25 cellular contexts compared by ENCODE assay signal in the genomic region with DNA sequence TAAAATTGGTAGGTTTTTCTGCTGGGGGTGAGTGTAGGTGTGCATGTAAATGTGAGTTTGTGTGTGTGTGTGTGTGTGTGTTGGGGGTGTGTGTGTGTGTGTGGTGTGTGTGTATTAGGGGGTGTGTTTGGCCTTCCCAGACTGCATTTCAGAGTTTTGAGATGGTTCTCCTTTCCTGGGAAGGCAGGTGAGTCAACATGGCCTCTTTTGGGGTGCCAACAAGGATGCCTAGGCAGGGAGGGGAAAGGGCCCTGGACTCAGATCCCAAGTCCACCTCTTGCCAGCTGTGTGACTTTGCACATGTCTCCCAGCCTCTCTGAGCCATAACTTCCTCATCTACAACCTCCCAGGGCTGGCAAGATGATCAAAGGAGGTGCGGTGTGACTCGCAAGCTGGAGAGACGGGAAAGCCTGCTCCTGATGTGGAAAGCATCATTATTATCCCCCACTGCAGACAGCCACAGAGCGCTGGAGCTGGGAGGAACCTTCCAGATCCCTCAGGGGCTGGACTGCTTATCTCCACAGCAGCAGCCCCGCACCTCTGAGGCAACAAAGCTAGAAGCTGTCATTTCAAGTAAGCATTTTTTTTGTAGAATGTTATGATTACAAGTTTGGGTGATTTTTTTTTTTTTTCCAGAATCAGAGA.
DNase-seq lines count a peak whose midpoint lies in the region; ATAC-seq, FAIRE-seq and TF ChIP-seq lines count a peak whose summit lies in the region.
"Had no signal": no experiment of that assay in that cellular context is flagged by ENCODE, and none has a peak within 500 bp of the region (broad histone marks: within the 10 kb centered on the region; RNA-seq: fewer than 3 reads in every experiment).

No MANE protein-coding gene starts in this region.

- no peak for ATAC-seq in psoas muscle
- ATAC-seq in stimulated activated naive CD8-positive, alpha-beta T cell treated with anti-CD3 and anti-CD28 coated beads, Interleukin-15, amount 100 ng/mL, for 72 hours, result no peak
- ATAC-seq: natural killer cell had no signal

- POLR2A ChIA-PET in GM10248 (lab: Yijun Ruan, JAX), result no interaction called here

- FAIRE-seq in bronchial epithelial cell (lab: Jason Lieb, UNC) (peak; percentile 18), kidney (lab: Jason Lieb, UNC) (no peak)
- FAIRE-seq: urothelium cell line had no signal

- DNase-seq in AG20443 (ENCODE audit: low spot score) (peak; percentile 48), NCI-H226 (peak; percentile 57), bronchial epithelial cell (ENCODE audit: low read depth) (peak; percentile 49), kidney (peak; percentile 20), psoas muscle (no peak), GM10248 (ENCODE audit: extremely low spot score) (no peak)
- no peak for DNase-seq in stimulated activated naive CD8-positive, alpha-beta T cell treated with anti-CD3 and anti-CD28 coated beads, Interleukin-15, amount 100 ng/mL, for 72 hours
- no peak for DNase-seq in T-helper 2 cell treated with Interferon-gamma antibody and Interleukin-4, amounts not matched to agents 5 μg/mL and 100 μg/mL, for 36 hours (ENCODE audit: low spot score)
- DNase-seq: activated CD4-positive, alpha-beta T cell treated with anti-CD3 and anti-CD28 coated beads, Interleukin-2, amount 10 ng/mL, durations not matched to agents 24 days and 14 days; activated CD8-positive, alpha-beta memory T cell treated with anti-CD3 and anti-CD28 coated beads, Interleukin-2, amount 50 U/mL, for 48 hours; activated gamma-delta T cell; adrenal gland; CD4-positive, alpha-beta T cell; cerebellar nuclear complex; DMS79; esophagus squamous epithelium; GOT3; hypothalamus; kidney glomerular epithelial cell; mesendoderm; natural killer cell; NCI-H1105 treated with DMSO at 0.1 percent for 48 hours; NCI-H2107; NCI-H524 treated with DMSO at 0.1 percent for 48 hours had no signal

- H3K9ac ChIP-seq in kidney (ENCODE audit: low read length in 2 of 2), result no peak overlapping the region

- H3K27me3 Mint-ChIP-seq in stimulated activated naive CD8-positive, alpha-beta T cell treated with anti-CD3 and anti-CD28 coated beads, Interleukin-15, amount 100 ng/mL, for 72 hours, result peaks cover 7% of the 10 kb centered on the region
- no peaks in the 10 kb centered on the region for H3K27me3 Mint-ChIP-seq in T-helper 2 cell treated with Interferon-gamma antibody and Interleukin-4, amounts not matched to agents 5 μg/mL and 100 μg/mL, for 36 hours (ENCODE audit: low read depth)
- H3K27me3 Mint-ChIP-seq: activated CD4-positive, alpha-beta T cell treated with anti-CD3 and anti-CD28 coated beads, Interleukin-2, amount 10 ng/mL, durations not matched to agents 24 days and 14 days; CD4-positive, alpha-beta T cell had no signal

- H3K4me1 Mint-ChIP-seq in stimulated activated naive CD8-positive, alpha-beta T cell treated with anti-CD3 and anti-CD28 coated beads, Interleukin-15, amount 100 ng/mL, for 72 hours, result peaks cover 6% of the 10 kb centered on the region
- H3K4me1 Mint-ChIP-seq in T-helper 2 cell treated with Interferon-gamma antibody and Interleukin-4, amounts not matched to agents 5 μg/mL and 100 μg/mL, for 36 hours (ENCODE audit: low read depth), result peaks cover 2% of the 10 kb centered on the region
- H3K4me1 Mint-ChIP-seq: activated CD4-positive, alpha-beta T cell treated with anti-CD3 and anti-CD28 coated beads, Interleukin-2, amount 10 ng/mL, durations not matched to agents 24 days and 14 days had no signal

- intact Hi-C loops in kidney (cut with DNase I), result loop anchor here (5.0 kb wide), 1 partner anchor 458 kb away; no protein-coding TSS in a partner anchor
- intact Hi-C loops in psoas muscle (cut with DNase I), result loop anchor here in 1 of 2 donors (5.0 kb wide), 1 partner anchor 453 kb away; no protein-coding TSS in a partner anchor

- 70 to 76% (median 71%) methylated on average over 5 of the region's 5 CpGs for whole genome bisulfite sequencing in psoas muscle, 3 donors

- H3K9me3 ChIP-seq in kidney (ENCODE audit: control insufficient read depth in 1 of 2, low read length in 2 of 2), result no peaks in the 10 kb centered on the region
- H3K9me3 ChIP-seq in psoas muscle, result no peaks in the 10 kb centered on the region
- H3K9me3 ChIP-seq: adrenal gland, esophagus squamous epithelium had no signal

- TF ChIP-seq CTCF in bronchial epithelial cell (IDR thresholded peaks at IDR 0.05; ENCODE audit: insufficient read depth, low read length, severe bottlenecking) (no peak), kidney (IDR thresholded peaks at IDR 0.05; ENCODE audit: borderline replicate concordance, extremely low read depth, insufficient read depth) (no peak), psoas muscle (IDR thresholded peaks at IDR 0.05) (no peak), GM10248 (IDR thresholded peaks at IDR 0.05; ENCODE audit: control extremely low read depth, extremely low read depth, low read depth, missing control alignments) (no peak)

- no peaks in the 10 kb centered on the region for H3K9me3 Mint-ChIP-seq in stimulated activated naive CD8-positive, alpha-beta T cell treated with anti-CD3 and anti-CD28 coated beads, Interleukin-15, amount 100 ng/mL, for 72 hours
- H3K9me3 Mint-ChIP-seq in T-helper 2 cell treated with Interferon-gamma antibody and Interleukin-4, amounts not matched to agents 5 μg/mL and 100 μg/mL, for 36 hours, result no peaks in the 10 kb centered on the region
- H3K9me3 Mint-ChIP-seq: activated CD4-positive, alpha-beta T cell treated with anti-CD3 and anti-CD28 coated beads, Interleukin-2, amount 10 ng/mL, durations not matched to agents 24 days and 14 days; CD4-positive, alpha-beta T cell; natural killer cell had no signal

- no peak overlapping the region for H3K27ac ChIP-seq in kidney (ENCODE audit: low read depth in 2 of 2, low read length in 2 of 2)
- no peak overlapping the region for H3K27ac ChIP-seq in psoas muscle
- H3K27ac ChIP-seq: adrenal gland, esophagus squamous epithelium had no signal

- CTCF ChIA-PET in GM10248 (lab: Yijun Ruan, JAX), result interaction anchor here (1.2 to 2.2 kb wide), 3 partner anchors 456 to 473 kb away, joined by 4 to 6 read pairs (median 4); no protein-coding TSS in a partner anchor

- H3K27me3 ChIP-seq in bronchial epithelial cell (ENCODE audit: control insufficient read depth, insufficient read depth, low read length) (no peaks in the 10 kb centered on the region), psoas muscle (ENCODE audit: insufficient read depth in 3 of 3, low read length in 2 of 3) (no peaks in the 10 kb centered on the region)
- H3K27me3 ChIP-seq: adrenal gland, esophagus squamous epithelium had no signal

- H3K4me1 ChIP-seq in kidney (ENCODE audit: control insufficient read depth in 1 of 2, insufficient read depth in 1 of 2, low read depth in 1 of 2, low read length in 2 of 2), result no peaks in the 10 kb centered on the region
- H3K4me1 ChIP-seq in psoas muscle, result no peaks in the 10 kb centered on the region
- H3K4me1 ChIP-seq: adrenal gland, esophagus squamous epithelium had no signal

- peak overlapping the region in 1 of 2 donors; percentile 56 for H3K27ac Mint-ChIP-seq in stimulated activated naive CD8-positive, alpha-beta T cell treated with anti-CD3 and anti-CD28 coated beads, Interleukin-15, amount 100 ng/mL, for 72 hours
- H3K27ac Mint-ChIP-seq in T-helper 2 cell treated with Interferon-gamma antibody and Interleukin-4, amounts not matched to agents 5 μg/mL and 100 μg/mL, for 36 hours, result no peak overlapping the region
- H3K27ac Mint-ChIP-seq: activated CD4-positive, alpha-beta T cell treated with anti-CD3 and anti-CD28 coated beads, Interleukin-2, amount 10 ng/mL, durations not matched to agents 24 days and 14 days; CD4-positive, alpha-beta T cell; natural killer cell had no signal

- H3K4me3 Mint-ChIP-seq in stimulated activated naive CD8-positive, alpha-beta T cell treated with anti-CD3 and anti-CD28 coated beads, Interleukin-15, amount 100 ng/mL, for 72 hours, result no peak overlapping the region
- H3K4me3 Mint-ChIP-seq in T-helper 2 cell treated with Interferon-gamma antibody and Interleukin-4, amounts not matched to agents 5 μg/mL and 100 μg/mL, for 36 hours, result no peak overlapping the region
- H3K4me3 Mint-ChIP-seq: activated CD4-positive, alpha-beta T cell treated with anti-CD3 and anti-CD28 coated beads, Interleukin-2, amount 10 ng/mL, durations not matched to agents 24 days and 14 days; CD4-positive, alpha-beta T cell; natural killer cell had no signal

- H3K36me3 Mint-ChIP-seq in T-helper 2 cell treated with Interferon-gamma antibody and Interleukin-4, amounts not matched to agents 5 μg/mL and 100 μg/mL, for 36 hours (ENCODE audit: low read depth), result no peaks in the 10 kb centered on the region
- H3K36me3 Mint-ChIP-seq: natural killer cell had no signal

- H3K4me3 ChIP-seq in bronchial epithelial cell (ENCODE audit: low read depth, low read length) (no peak overlapping the region), kidney (ENCODE audit: low read length in 2 of 2) (no peak overlapping the region), psoas muscle (no peak overlapping the region)
- H3K4me3 ChIP-seq: adrenal gland, esophagus squamous epithelium had no signal

- H3K36me3 ChIP-seq in bronchial epithelial cell (ENCODE audit: control insufficient read depth, insufficient read depth, low read length) (no peaks in the 10 kb centered on the region), kidney (ENCODE audit: control insufficient read depth in 1 of 2, insufficient read depth in 2 of 2, low read length in 2 of 2) (no peaks in the 10 kb centered on the region), psoas muscle (ENCODE audit: insufficient read depth in 1 of 2, low read depth in 1 of 2) (no peaks in the 10 kb centered on the region)
- H3K36me3 ChIP-seq: adrenal gland, esophagus squamous epithelium had no signal

Comparison
In these comparisons a context has a peak if more than half of its experiments do, and no peak if none do; other contexts are left out.
1. DNase-seq: peak in AG20443 (single experiment), NCI-H226 (single experiment), bronchial epithelial cell (single experiment) and kidney (single experiment); none in psoas muscle (0 of 2), stimulated activated naive CD8-positive, alpha-beta T cell treated with anti-CD3 and anti-CD28 coated beads, Interleukin-15, amount 100 ng/mL, for 72 hours (0 of 2), GM10248 (single experiment) and T-helper 2 cell treated with Interferon-gamma antibody and Interleukin-4, amounts not matched to agents 5 μg/mL and 100 μg/mL, for 36 hours (single experiment).